ENCODE assay signal across 20 cellular contexts in the genomic region with DNA sequence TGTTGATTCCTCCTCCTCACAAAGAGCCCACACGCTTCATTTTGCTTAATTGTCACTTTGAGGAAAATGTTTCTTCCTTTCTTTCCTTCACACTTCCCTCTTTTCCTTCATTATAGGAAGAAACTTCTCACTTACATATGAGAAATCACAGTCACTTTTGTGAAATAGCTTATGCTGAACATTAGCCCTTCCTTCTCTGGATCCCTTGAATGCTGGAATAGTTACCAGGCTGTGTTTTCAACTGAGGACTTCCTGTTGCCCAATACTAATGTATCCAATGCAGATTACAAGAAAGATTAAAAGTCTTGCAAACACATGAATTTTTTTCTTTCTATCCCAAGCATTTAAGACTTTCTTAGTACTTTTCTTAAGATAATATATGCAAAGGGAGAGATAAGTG. TPM values are rescaled to one million over a fixed set of nuclear protein-coding genes. Genes with fewer than 3 reads are reported as not detected.
DNase-seq lines count a peak whose midpoint lies in the region; ATAC-seq and TF ChIP-seq lines count a peak whose summit lies in the region.
"Had no signal": no experiment of that assay in that cellular context is flagged by ENCODE, and none has a peak within 500 bp of the region (broad histone marks: within the 10 kb centered on the region; RNA-seq: fewer than 3 reads in every experiment).

No MANE protein-coding gene starts in this region.

- H3K27ac ChIP-seq in lower lobe of right lung: no peak overlapping the region
- H3K27ac ChIP-seq: C4-2B had no signal

- intact Hi-C loops in lower lobe of right lung (cut with DNase I): no loop called here

- peaks cover 3% of the 10 kb centered on the region for H3K9me3 Mint-ChIP-seq in stimulated activated memory B cell treated with anti-CD40 and anti-IgM and Interleukin-4, amounts not matched to agents 10 μg/mL and 1 μg/mL and 100 μg/mL, for 72 hours

- ATAC-seq in lower lobe of right lung (peak; percentile 25 to 33), esophagus mucosa (no peak)
- no peak for ATAC-seq in stimulated activated memory B cell treated with anti-CD40 and anti-IgM and Interleukin-4, amounts not matched to agents 10 μg/mL and 1 μg/mL and 100 μg/mL, for 72 hours
- ATAC-seq: Panc1 had no signal

- H3K4me3 ChIP-seq in lower lobe of right lung: no peak overlapping the region
- H3K4me3 ChIP-seq: MG63 had no signal

- H3K27me3 ChIP-seq in lower lobe of right lung (ENCODE audit: low read depth): no peaks in the 10 kb centered on the region
- H3K27me3 ChIP-seq: MG63 had no signal

- peak; percentile 46 for DNase-seq in CD1c-positive myeloid dendritic cell (ENCODE audit: extremely low spot score)
- DNase-seq in OCI-M1 (lab: John Stamatoyannopoulos, UW): peak; percentile 32
- no peak for DNase-seq in lower lobe of right lung
- no peak for DNase-seq in NCI-H774 (lab: John Stamatoyannopoulos, UW)
- no peak for DNase-seq in MV-4-11 (lab: John Stamatoyannopoulos, UW)
- DNase-seq: H7, HFFc6, IMR-90, Karpas-422, MG63, NCI-H1092, NCI-H1436 treated with DMSO at 0.1 percent for 48 hours, NCI-H2029, NCI-H345, NCI-H524 treated with DMSO at 0.1 percent for 48 hours had no signal

- no peaks in the 10 kb centered on the region for H3K9me3 ChIP-seq in lower lobe of right lung
- H3K9me3 ChIP-seq: MG63 had no signal

- H3K27me3 Mint-ChIP-seq in stimulated activated memory B cell treated with anti-CD40 and anti-IgM and Interleukin-4, amounts not matched to agents 10 μg/mL and 1 μg/mL and 100 μg/mL, for 72 hours: no peaks in the 10 kb centered on the region

- no peak for TF ChIP-seq CTCF in lower lobe of right lung (IDR thresholded peaks at IDR 0.05)

- peaks cover 21% of the 10 kb centered on the region for H3K4me1 Mint-ChIP-seq in stimulated activated memory B cell treated with anti-CD40 and anti-IgM and Interleukin-4, amounts not matched to agents 10 μg/mL and 1 μg/mL and 100 μg/mL, for 72 hours

- no peaks in the 10 kb centered on the region for H3K36me3 ChIP-seq in lower lobe of right lung
- H3K36me3 ChIP-seq: MG63 had no signal

- H3K27ac Mint-ChIP-seq in stimulated activated memory B cell treated with anti-CD40 and anti-IgM and Interleukin-4, amounts not matched to agents 10 μg/mL and 1 μg/mL and 100 μg/mL, for 72 hours: peak overlapping the region; percentile 31
- H3K27ac Mint-ChIP-seq: HFFc6 had no signal

- H3K36me3 Mint-ChIP-seq in stimulated activated memory B cell treated with anti-CD40 and anti-IgM and Interleukin-4, amounts not matched to agents 10 μg/mL and 1 μg/mL and 100 μg/mL, for 72 hours: no peaks in the 10 kb centered on the region

- no peak overlapping the region for H3K4me3 Mint-ChIP-seq in stimulated activated memory B cell treated with anti-CD40 and anti-IgM and Interleukin-4, amounts not matched to agents 10 μg/mL and 1 μg/mL and 100 μg/mL, for 72 hours
- H3K4me3 Mint-ChIP-seq: HFFc6 had no signal

- no peaks in the 10 kb centered on the region for H3K4me1 ChIP-seq in lower lobe of right lung

RNA-seq across cellular contexts. Expression of gene MS4A6E, which starts 5.9 kb away (rescaled TPM):
- total RNA-seq in lower lobe of right lung (not detected), esophagus mucosa (not detected)
- total RNA-seq: H7, HFFc6, HT-29, IMR-90 had no signal

RNA-seq across cellular contexts. Expression of gene MS4A7, which starts 45.4 kb away (rescaled TPM):
- total RNA-seq in lower lobe of right lung (315 TPM), esophagus mucosa (1.4 TPM)
- total RNA-seq: H7, HFFc6, HT-29, IMR-90 had no signal

RNA-seq across cellular contexts. Expression of gene MS4A4A, which starts 52.5 kb away (rescaled TPM):
- total RNA-seq in lower lobe of right lung (89.5 TPM), esophagus mucosa (0.24 TPM)
- total RNA-seq: H7, HFFc6, HT-29, IMR-90 had no signal

Comparison
In these comparisons a context has a peak if more than half of its experiments do, and no peak if none do; other contexts are left out.
1. DNase-seq: peak in CD1c-positive myeloid dendritic cell (single experiment) and OCI-M1 (single experiment); none in lower lobe of right lung (single experiment), NCI-H774 (single experiment) and MV-4-11 (single experiment).
2. ATAC-seq: peak in lower lobe of right lung (2 of 2); none in stimulated activated memory B cell treated with anti-CD40 and anti-IgM and Interleukin-4, amounts not matched to agents 10 μg/mL and 1 μg/mL and 100 μg/mL, for 72 hours (single experiment) and esophagus mucosa (single experiment).
3. RNA of gene MS4A7, which starts 45.4 kb away (total RNA-seq): 315 TPM in lower lobe of right lung (single experiment); 1.4 TPM in esophagus mucosa (single experiment); every median in the first group is over 100 times any median in the second.
4. RNA of gene MS4A4A, which starts 52.5 kb away (total RNA-seq): 89.5 TPM in lower lobe of right lung (single experiment); 0.24 TPM in esophagus mucosa (single experiment); every median in the first group is over 10 times any median in the second.